28 cellular contexts compared by ENCODE assay signal in genomic region chr6:53054532-53054931, GRCh38.
"Had no signal": no experiment of that assay in that cellular context is flagged by ENCODE, and none has a peak within 500 bp of the region (broad histone marks: within the 10 kb centered on the region; RNA-seq: fewer than 3 reads in every experiment).

No MANE protein-coding gene starts in this region.

- H3K36me3 Mint-ChIP-seq: natural killer cell treated with Interleukin-12 subunit alpha and Interleukin-12 subunit beta and Interleukin-15 and Interleukin-18, amount 100 ng/mL, for 72 hours had no signal

- FAIRE-seq: colon, endothelial cell of umbilical vein, kidney had no signal

- H3K4me3 Mint-ChIP-seq: mesothelial cell of epicardium; naive B cell; natural killer cell treated with Interleukin-12 subunit alpha and Interleukin-12 subunit beta and Interleukin-15 and Interleukin-18, amount 100 ng/mL, for 72 hours had no signal

- H3K27me3 ChIP-seq: dorsolateral prefrontal cortex, esophagus muscularis mucosa, foreskin keratinocyte, gastroesophageal sphincter, heart left ventricle, hepatocyte, ovary, right atrium auricular region, spleen, stomach, thyroid gland, vagina had no signal

- H3K27ac ChIP-seq: esophagus muscularis mucosa, foreskin keratinocyte, gastroesophageal sphincter, heart left ventricle, ovary, prostate gland, right atrium auricular region, skin epidermis, spleen, stomach, thyroid gland, vagina had no signal

- H3K4me3 ChIP-seq: dorsolateral prefrontal cortex, esophagus muscularis mucosa, gastroesophageal sphincter, heart left ventricle, hepatocyte, mucosa of descending colon, ovary, prostate gland, right atrium auricular region, skin epidermis, spleen, stomach, thyroid gland, vagina had no signal

- H3K36me3 ChIP-seq: ovary, prostate gland, right atrium auricular region, thyroid gland had no signal

- H3K27me3 Mint-ChIP-seq: naive B cell; natural killer cell treated with Interleukin-12 subunit alpha and Interleukin-12 subunit beta and Interleukin-15 and Interleukin-18, amount 100 ng/mL, for 72 hours had no signal

- H3K27ac Mint-ChIP-seq: mesothelial cell of epicardium had no signal

- H2AFZ ChIP-seq: hepatocyte had no signal

- H3K9me3 Mint-ChIP-seq: natural killer cell treated with Interleukin-12 subunit alpha and Interleukin-12 subunit beta and Interleukin-15 and Interleukin-18, amount 100 ng/mL, for 72 hours had no signal

- H3K9me3 ChIP-seq: esophagus muscularis mucosa, gastroesophageal sphincter, mucosa of descending colon, ovary, prostate gland, right atrium auricular region, stomach, thyroid gland, vagina had no signal

- DNase-seq: dorsolateral prefrontal cortex; effector CD4-positive, alpha-beta T cell; foreskin keratinocyte; heart left ventricle; kidney; mesenchymal stem cell; mucosa of descending colon; naive B cell; occipital lobe; ovary; spleen; stimulated activated CD4-positive, alpha-beta T cell treated with anti-CD3 and anti-CD28 coated beads, Interleukin-2, amount 100 ng/mL, for 48 hours; stimulated activated naive CD4-positive, alpha-beta T cell treated with Interleukin-2 at 50 U/mL for 16 hours; stomach; thyroid gland; trophoblast cell had no signal

- ATAC-seq: foreskin keratinocyte; gastroesophageal sphincter; heart left ventricle; left lobe of liver; mucosa of descending colon; natural killer cell treated with Interleukin-12 subunit alpha and Interleukin-12 subunit beta and Interleukin-15 and Interleukin-18, amount 100 ng/mL, for 72 hours had no signal

- H3K4me1 ChIP-seq: foreskin keratinocyte, prostate gland had no signal
